ENCODE assay signal across 1 cellular context in the genomic region with DNA sequence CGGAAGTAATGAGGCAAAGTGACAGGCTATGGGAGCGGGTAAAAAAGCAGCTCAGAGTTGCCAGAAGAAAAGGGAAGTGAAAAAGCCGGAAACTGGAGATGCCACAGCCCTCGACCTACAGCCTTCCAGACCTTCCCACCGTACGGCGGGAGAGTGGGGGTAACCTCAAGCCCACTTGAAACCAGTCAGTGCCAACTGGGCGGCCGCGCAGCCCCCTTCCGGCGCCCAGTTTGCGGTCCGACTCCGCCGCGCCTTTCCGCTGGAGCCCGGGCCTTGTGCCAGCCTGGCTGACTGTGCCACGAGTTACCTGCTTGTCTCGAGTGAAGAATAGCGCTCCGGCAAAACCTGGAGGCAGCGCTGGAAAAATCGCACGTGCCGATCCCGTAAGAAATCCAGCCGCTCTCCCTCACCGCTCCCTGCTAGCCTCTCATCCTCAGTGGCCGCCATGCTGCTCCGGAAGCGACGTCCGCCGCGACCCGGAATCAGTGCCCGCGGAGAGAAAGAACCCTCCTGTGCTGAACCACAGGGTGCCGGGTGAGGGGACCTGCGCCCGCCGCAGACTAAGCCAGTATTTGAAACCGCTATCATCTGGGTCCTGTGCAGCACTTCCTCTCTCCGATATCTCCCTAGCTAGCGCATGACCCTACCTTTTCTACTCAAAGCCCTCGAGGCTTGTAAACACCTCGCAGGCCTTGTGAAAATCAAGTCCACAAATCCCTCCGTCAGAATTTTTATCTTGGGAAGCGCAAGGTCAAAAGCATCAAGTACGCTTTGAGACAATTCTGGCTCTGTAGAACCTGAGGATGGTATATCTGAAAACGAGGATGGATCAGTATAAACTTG.
A peak's percentile ranks its signal among the peaks of the same experiment; 100 is the strongest.
TF ChIP-seq lines count a peak whose summit lies in the region.

A gene (minus strand): TSS at position 473 of the 843 bp plus-strand sequence. CDS start 26 bp downstream, at position 447.

TF ChIP-seq in HepG2, 621 proteins besides CTCF, POLR2A, EP300 and RAD21 (continued from another document and continues in another):
- TF ChIP-seq, protein P1, sequence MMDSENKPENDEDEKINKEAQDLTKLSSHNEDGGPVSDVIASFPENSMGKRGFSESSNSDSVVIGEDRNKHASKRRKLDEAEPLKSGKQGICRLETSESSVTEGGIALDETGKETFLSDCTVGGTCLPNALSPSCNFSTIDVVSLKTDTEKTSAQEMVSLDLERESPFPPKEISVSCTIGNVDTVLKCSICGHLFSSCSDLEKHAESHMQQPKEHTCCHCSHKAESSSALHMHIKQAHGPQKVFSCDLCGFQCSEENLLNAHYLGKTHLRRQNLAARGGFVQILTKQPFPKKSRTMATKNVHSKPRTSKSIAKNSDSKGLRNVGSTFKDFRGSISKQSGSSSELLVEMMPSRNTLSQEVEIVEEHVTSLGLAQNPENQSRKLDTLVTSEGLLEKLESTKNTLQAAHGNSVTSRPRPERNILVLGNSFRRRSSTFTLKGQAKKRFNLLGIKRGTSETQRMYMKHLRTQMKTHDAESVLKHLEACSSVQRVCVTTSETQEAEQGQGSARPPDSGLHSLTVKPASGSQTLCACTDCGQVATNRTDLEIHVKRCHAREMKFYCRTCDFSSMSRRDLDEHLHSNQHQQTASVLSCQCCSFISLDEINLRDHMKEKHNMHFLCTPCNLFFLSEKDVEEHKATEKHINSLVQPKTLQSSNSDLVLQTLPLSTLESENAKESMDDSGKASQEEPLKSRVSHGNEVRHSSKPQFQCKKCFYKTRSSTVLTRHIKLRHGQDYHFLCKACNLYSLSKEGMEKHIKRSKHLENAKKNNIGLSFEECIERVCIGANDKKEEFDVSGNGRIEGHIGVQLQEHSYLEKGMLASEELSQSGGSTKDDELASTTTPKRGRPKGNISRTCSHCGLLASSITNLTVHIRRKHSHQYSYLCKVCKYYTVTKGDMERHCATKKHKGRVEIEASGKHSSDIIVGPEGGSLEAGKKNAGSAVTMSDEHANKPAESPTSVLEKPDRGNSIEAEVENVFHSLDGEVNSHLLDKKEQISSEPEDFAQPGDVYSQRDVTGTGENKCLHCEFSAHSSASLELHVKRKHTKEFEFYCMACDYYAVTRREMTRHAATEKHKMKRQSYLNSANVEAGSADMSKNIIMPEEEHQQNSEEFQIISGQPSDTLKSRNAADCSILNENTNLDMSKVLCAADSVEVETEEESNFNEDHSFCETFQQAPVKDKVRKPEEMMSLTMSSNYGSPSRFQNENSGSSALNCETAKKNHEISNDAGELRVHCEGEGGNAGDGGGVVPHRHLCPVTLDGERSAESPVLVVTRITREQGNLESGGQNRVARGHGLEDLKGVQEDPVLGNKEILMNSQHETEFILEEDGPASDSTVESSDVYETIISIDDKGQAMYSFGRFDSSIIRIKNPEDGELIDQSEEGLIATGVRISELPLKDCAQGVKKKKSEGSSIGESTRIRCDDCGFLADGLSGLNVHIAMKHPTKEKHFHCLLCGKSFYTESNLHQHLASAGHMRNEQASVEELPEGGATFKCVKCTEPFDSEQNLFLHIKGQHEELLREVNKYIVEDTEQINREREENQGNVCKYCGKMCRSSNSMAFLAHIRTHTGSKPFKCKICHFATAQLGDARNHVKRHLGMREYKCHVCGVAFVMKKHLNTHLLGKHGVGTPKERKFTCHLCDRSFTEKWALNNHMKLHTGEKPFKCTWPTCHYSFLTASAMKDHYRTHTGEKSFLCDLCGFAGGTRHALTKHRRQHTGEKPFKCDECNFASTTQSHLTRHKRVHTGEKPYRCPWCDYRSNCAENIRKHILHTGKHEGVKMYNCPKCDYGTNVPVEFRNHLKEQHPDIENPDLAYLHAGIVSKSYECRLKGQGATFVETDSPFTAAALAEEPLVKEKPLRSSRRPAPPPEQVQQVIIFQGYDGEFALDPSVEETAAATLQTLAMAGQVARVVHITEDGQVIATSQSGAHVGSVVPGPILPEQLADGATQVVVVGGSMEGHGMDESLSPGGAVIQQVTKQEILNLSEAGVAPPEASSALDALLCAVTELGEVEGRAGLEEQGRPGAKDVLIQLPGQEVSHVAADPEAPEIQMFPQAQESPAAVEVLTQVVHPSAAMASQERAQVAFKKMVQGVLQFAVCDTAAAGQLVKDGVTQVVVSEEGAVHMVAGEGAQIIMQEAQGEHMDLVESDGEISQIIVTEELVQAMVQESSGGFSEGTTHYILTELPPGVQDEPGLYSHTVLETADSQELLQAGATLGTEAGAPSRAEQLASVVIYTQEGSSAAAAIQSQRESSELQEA (CRISPR knock-in tag; IDR thresholded peaks at IDR 0.05; ENCODE audit: not compliant biosample characterization): peak; percentile 81
- TF ChIP-seq ERF (CRISPR knock-in tag; IDR thresholded peaks at IDR 0.05) (peak; percentile 53), FOXC1 (CRISPR knock-in tag; IDR thresholded peaks at IDR 0.05; ENCODE audit: borderline replicate concordance) (no peak; the same call in 1 of the 2 replicates), KMT2A (CRISPR knock-in tag; IDR thresholded peaks at IDR 0.05) (peak; percentile 98), REPIN1 (CRISPR knock-in tag; IDR thresholded peaks at IDR 0.05; ENCODE audit: borderline replicate concordance, low read depth) (peak; percentile 57), NR1H2 (CRISPR knock-in tag; IDR thresholded peaks at IDR 0.05; ENCODE audit: borderline replicate concordance, low read depth) (no peak), SMAD9 (CRISPR knock-in tag; IDR thresholded peaks at IDR 0.05) (no peak), ZNF446 (CRISPR knock-in tag; IDR thresholded peaks at IDR 0.05) (0 out of 2 replicates have a peak, but pooled peaks have one; percentile 31), MIER2 (CRISPR knock-in tag; IDR thresholded peaks at IDR 0.05) (peak; percentile 28; the same call in 1 of the 2 replicates), ZNF232 (CRISPR knock-in tag; IDR thresholded peaks at IDR 0.05; ENCODE audit: borderline replicate concordance) (no peak; the same call in 1 of the 2 replicates), ZNF274 (CRISPR knock-in tag; IDR thresholded peaks at IDR 0.05) (peak; percentile 76; the same call in 1 of the 2 replicates), KDM1A (CRISPR knock-in tag; IDR thresholded peaks at IDR 0.05) (no peak), ZNF256 (CRISPR knock-in tag; conservative IDR thresholded peaks at IDR 0.05) (no peak; the same call in 1 of the 2 replicates), XBP1 (CRISPR knock-in tag; IDR thresholded peaks at IDR 0.05) (no peak), SMYD3 (CRISPR knock-in tag; IDR thresholded peaks at IDR 0.05) (no peak), ZNF136 (CRISPR knock-in tag; IDR thresholded peaks at IDR 0.05; ENCODE audit: low read depth) (peak; percentile 27; the same call in 1 of the 2 replicates), ZNF747 (CRISPR knock-in tag; IDR thresholded peaks at IDR 0.05; ENCODE audit: borderline replicate concordance) (no peak), ZNF431 (CRISPR knock-in tag; IDR thresholded peaks at IDR 0.05; ENCODE audit: borderline replicate concordance, low read depth) (0 out of 2 replicates have a peak, but pooled peaks have one; percentile 49)
- TF ChIP-seq, protein P2, sequence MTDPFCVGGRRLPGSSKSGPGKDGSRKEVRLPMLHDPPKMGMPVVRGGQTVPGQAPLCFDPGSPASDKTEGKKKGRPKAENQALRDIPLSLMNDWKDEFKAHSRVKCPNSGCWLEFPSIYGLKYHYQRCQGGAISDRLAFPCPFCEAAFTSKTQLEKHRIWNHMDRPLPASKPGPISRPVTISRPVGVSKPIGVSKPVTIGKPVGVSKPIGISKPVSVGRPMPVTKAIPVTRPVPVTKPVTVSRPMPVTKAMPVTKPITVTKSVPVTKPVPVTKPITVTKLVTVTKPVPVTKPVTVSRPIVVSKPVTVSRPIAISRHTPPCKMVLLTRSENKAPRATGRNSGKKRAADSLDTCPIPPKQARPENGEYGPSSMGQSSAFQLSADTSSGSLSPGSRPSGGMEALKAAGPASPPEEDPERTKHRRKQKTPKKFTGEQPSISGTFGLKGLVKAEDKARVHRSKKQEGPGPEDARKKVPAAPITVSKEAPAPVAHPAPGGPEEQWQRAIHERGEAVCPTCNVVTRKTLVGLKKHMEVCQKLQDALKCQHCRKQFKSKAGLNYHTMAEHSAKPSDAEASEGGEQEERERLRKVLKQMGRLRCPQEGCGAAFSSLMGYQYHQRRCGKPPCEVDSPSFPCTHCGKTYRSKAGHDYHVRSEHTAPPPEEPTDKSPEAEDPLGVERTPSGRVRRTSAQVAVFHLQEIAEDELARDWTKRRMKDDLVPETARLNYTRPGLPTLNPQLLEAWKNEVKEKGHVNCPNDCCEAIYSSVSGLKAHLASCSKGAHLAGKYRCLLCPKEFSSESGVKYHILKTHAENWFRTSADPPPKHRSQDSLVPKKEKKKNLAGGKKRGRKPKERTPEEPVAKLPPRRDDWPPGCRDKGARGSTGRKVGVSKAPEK (CRISPR knock-in tag; IDR thresholded peaks at IDR 0.05; ENCODE audit: borderline replicate concordance): no peak
- TF ChIP-seq, protein P3, sequence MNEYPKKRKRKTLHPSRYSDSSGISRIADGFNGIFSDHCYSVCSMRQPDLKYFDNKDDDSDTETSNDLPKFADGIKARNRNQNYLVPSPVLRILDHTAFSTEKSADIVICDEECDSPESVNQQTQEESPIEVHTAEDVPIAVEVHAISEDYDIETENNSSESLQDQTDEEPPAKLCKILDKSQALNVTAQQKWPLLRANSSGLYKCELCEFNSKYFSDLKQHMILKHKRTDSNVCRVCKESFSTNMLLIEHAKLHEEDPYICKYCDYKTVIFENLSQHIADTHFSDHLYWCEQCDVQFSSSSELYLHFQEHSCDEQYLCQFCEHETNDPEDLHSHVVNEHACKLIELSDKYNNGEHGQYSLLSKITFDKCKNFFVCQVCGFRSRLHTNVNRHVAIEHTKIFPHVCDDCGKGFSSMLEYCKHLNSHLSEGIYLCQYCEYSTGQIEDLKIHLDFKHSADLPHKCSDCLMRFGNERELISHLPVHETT (CRISPR knock-in tag; conservative IDR thresholded peaks at IDR 0.05): 0 out of 2 replicates have a peak, but pooled peaks have one; percentile 35
- TF ChIP-seq, protein P4, sequence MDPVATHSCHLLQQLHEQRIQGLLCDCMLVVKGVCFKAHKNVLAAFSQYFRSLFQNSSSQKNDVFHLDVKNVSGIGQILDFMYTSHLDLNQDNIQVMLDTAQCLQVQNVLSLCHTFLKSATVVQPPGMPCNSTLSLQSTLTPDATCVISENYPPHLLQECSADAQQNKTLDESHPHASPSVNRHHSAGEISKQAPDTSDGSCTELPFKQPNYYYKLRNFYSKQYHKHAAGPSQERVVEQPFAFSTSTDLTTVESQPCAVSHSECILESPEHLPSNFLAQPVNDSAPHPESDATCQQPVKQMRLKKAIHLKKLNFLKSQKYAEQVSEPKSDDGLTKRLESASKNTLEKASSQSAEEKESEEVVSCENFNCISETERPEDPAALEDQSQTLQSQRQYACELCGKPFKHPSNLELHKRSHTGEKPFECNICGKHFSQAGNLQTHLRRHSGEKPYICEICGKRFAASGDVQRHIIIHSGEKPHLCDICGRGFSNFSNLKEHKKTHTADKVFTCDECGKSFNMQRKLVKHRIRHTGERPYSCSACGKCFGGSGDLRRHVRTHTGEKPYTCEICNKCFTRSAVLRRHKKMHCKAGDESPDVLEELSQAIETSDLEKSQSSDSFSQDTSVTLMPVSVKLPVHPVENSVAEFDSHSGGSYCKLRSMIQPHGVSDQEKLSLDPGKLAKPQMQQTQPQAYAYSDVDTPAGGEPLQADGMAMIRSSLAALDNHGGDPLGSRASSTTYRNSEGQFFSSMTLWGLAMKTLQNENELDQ (CRISPR knock-in tag; IDR thresholded peaks at IDR 0.05; ENCODE audit: borderline replicate concordance): no peak
- TF ChIP-seq, protein P5, sequence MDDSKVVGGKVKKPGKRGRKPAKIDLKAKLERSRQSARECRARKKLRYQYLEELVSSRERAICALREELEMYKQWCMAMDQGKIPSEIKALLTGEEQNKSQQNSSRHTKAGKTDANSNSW (CRISPR knock-in tag; IDR thresholded peaks at IDR 0.05; ENCODE audit: borderline replicate concordance): no peak
- TF ChIP-seq, protein P6, sequence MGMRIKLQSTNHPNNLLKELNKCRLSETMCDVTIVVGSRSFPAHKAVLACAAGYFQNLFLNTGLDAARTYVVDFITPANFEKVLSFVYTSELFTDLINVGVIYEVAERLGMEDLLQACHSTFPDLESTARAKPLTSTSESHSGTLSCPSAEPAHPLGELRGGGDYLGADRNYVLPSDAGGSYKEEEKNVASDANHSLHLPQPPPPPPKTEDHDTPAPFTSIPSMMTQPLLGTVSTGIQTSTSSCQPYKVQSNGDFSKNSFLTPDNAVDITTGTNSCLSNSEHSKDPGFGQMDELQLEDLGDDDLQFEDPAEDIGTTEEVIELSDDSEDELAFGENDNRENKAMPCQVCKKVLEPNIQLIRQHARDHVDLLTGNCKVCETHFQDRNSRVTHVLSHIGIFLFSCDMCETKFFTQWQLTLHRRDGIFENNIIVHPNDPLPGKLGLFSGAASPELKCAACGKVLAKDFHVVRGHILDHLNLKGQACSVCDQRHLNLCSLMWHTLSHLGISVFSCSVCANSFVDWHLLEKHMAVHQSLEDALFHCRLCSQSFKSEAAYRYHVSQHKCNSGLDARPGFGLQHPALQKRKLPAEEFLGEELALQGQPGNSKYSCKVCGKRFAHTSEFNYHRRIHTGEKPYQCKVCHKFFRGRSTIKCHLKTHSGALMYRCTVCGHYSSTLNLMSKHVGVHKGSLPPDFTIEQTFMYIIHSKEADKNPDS (CRISPR knock-in tag; IDR thresholded peaks at IDR 0.05): 0 out of 2 replicates have a peak, but pooled peaks have one; percentile 37
- TF ChIP-seq, protein P7, sequence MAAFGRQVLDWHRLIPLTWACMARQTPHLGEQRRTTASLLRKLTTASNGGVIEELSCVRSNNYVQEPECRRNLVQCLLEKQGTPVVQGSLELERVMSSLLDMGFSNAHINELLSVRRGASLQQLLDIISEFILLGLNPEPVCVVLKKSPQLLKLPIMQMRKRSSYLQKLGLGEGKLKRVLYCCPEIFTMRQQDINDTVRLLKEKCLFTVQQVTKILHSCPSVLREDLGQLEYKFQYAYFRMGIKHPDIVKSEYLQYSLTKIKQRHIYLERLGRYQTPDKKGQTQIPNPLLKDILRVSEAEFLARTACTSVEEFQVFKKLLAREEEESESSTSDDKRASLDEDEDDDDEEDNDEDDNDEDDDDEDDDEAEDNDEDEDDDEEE (CRISPR knock-in tag; IDR thresholded peaks at IDR 0.05): 0 out of 2 replicates have a peak, but pooled peaks have one; percentile 75
- TF ChIP-seq, protein P8, sequence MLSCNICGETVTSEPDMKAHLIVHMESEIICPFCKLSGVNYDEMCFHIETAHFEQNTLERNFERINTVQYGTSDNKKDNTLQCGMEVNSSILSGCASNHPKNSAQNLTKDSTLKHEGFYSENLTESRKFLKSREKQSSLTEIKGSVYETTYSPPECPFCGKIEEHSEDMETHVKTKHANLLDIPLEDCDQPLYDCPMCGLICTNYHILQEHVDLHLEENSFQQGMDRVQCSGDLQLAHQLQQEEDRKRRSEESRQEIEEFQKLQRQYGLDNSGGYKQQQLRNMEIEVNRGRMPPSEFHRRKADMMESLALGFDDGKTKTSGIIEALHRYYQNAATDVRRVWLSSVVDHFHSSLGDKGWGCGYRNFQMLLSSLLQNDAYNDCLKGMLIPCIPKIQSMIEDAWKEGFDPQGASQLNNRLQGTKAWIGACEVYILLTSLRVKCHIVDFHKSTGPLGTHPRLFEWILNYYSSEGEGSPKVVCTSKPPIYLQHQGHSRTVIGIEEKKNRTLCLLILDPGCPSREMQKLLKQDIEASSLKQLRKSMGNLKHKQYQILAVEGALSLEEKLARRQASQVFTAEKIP (CRISPR knock-in tag; IDR thresholded peaks at IDR 0.05; ENCODE audit: borderline replicate concordance): no peak
- TF ChIP-seq, protein P9, sequence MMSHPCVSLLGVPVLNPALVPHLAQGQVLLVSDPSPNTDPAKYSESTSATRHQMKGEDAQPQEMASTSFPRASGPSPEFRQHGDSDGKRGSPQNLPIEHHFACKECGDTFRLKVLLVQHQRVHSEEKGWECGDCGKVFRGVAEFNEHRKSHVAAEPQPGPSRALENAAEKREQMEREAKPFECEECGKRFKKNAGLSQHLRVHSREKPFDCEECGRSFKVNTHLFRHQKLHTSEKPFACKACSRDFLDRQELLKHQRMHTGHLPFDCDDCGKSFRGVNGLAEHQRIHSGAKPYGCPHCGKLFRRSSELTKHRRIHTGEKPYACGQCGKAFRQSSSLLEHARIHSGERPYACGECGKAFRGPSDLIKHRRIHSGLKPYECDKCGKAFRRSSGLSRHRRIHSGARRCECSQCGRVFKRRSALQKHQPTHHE (CRISPR knock-in tag; IDR thresholded peaks at IDR 0.05; ENCODE audit: borderline replicate concordance): peak; percentile 81; the same call in 1 of the 2 replicates
